In the genomic region with DNA sequence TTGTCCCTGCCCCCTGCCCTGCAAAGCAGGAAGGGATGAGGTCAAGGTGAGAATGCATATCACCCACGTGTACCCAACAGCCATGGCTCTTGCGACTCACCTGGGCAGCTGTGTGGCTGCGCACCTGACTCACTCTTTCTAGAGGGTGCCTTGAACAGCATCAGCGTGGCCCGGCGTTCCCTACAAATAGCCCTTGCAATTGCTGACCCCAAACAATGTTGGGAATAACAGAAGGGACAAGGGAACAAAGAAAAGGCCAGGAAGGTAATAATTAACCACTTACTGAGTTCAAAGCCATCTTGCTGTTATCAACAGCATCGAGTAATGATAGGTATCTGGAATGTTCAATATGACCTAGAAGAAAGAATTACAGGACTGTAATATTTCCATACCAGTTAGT, we compare ENCODE assay signal across 23 cellular contexts. TPM values are rescaled to one million over a fixed set of nuclear protein-coding genes. Genes with fewer than 3 reads are reported as not detected.
"Had no signal": no experiment of that assay in that cellular context is flagged by ENCODE, and none has a peak within 500 bp of the region (broad histone marks: within the 10 kb centered on the region; RNA-seq: fewer than 3 reads in every experiment).

No MANE protein-coding gene starts in this region.

- H3K27ac Mint-ChIP-seq: activated CD4-positive, alpha-beta T cell treated with anti-CD3 and anti-CD28 coated beads, Interleukin-2, amount 10 ng/mL, durations not matched to agents 7 days and 5 days; activated CD8-positive, alpha-beta memory T cell treated with anti-CD3 and anti-CD28 coated beads, Interleukin-2, amount 10 ng/mL, durations not matched to agents 7 days and 5 days; activated CD8-positive, alpha-beta T cell treated with anti-CD3 and anti-CD28 coated beads for 36 hours; activated naive CD4-positive, alpha-beta T cell treated with anti-CD3 and anti-CD28 coated beads, Interleukin-2, amount 50 U/mL, for 24 hours; natural killer cell treated with Interleukin-12 subunit alpha and Interleukin-12 subunit beta and Interleukin-15 and Interleukin-18, amount 100 ng/mL, for 72 hours; T-cell; T-helper 2 cell treated with Interferon-gamma antibody and Interleukin-4, amounts not matched to agents 5 μg/mL and 100 μg/mL, for 36 hours had no signal

- ATAC-seq: activated CD8-positive, alpha-beta memory T cell treated with anti-CD3 and anti-CD28 coated beads, Interleukin-2, amount 10 ng/mL, durations not matched to agents 7 days and 5 days; activated CD8-positive, alpha-beta T cell treated with anti-CD3 and anti-CD28 coated beads for 36 hours; gastrocnemius medialis; T-cell had no signal

- H3K27ac ChIP-seq: ascending aorta, esophagus squamous epithelium, gastrocnemius medialis, spleen, tibial nerve, WERI-Rb-1 had no signal

- H3K4me3 ChIP-seq: ascending aorta, esophagus squamous epithelium, gastrocnemius medialis, lung, spleen, tibial nerve had no signal

- H3K36me3 ChIP-seq: ascending aorta, gastrocnemius medialis, spleen, tibial nerve, WERI-Rb-1 had no signal

- H3K4me1 Mint-ChIP-seq: activated CD4-positive, alpha-beta T cell treated with anti-CD3 and anti-CD28 coated beads, Interleukin-2, amount 10 ng/mL, durations not matched to agents 7 days and 5 days; activated CD8-positive, alpha-beta memory T cell treated with anti-CD3 and anti-CD28 coated beads, Interleukin-2, amount 10 ng/mL, durations not matched to agents 7 days and 5 days; activated naive CD4-positive, alpha-beta T cell treated with anti-CD3 and anti-CD28 coated beads, Interleukin-2, amount 50 U/mL, for 24 hours; T-cell had no signal

- DNase-seq: activated CD4-positive, alpha-beta T cell treated with anti-CD3 and anti-CD28 coated beads, Interleukin-2, amount 10 ng/mL, durations not matched to agents 7 days and 5 days; activated CD4-positive, CD25-positive, alpha-beta regulatory T cell treated with anti-CD3 and anti-CD28 coated beads, Interleukin-2, amount 50 U/mL, for 72 hours; activated CD8-positive, alpha-beta memory T cell treated with anti-CD3 and anti-CD28 coated beads, Interleukin-2, amount 10 ng/mL, durations not matched to agents 7 days and 5 days; activated CD8-positive, alpha-beta T cell treated with anti-CD3 and anti-CD28 coated beads for 36 hours; activated gamma-delta T cell treated with Interleukin-2 at 50 U/mL for 16 hours; activated T-cell treated with anti-CD3 and anti-CD28 coated beads for 4 hours; central memory CD4-positive, alpha-beta T cell; dermis blood vessel endothelial cell; esophagus squamous epithelium; gastrocnemius medialis; nucleus accumbens; spleen; stimulated activated CD4-positive, alpha-beta T cell treated with anti-CD3 and anti-CD28 coated beads, Interleukin-4, amount 100 ng/mL, for 1 hour; stimulated activated naive CD4-positive, alpha-beta T cell treated with Interleukin-2 at 50 U/mL for 16 hours; T-cell; WERI-Rb-1 had no signal

- H3K36me3 Mint-ChIP-seq: activated CD8-positive, alpha-beta memory T cell treated with anti-CD3 and anti-CD28 coated beads, Interleukin-2, amount 10 ng/mL, durations not matched to agents 7 days and 5 days; activated naive CD4-positive, alpha-beta T cell treated with anti-CD3 and anti-CD28 coated beads, Interleukin-2, amount 50 U/mL, for 24 hours; natural killer cell treated with Interleukin-12 subunit alpha and Interleukin-12 subunit beta and Interleukin-15 and Interleukin-18, amount 100 ng/mL, for 72 hours; T-cell had no signal

- H3K9me3 ChIP-seq: ascending aorta, esophagus squamous epithelium, gastrocnemius medialis, spleen, tibial nerve had no signal

- H3K9me3 Mint-ChIP-seq: activated CD4-positive, alpha-beta T cell treated with anti-CD3 and anti-CD28 coated beads, Interleukin-2, amount 10 ng/mL, durations not matched to agents 7 days and 5 days; activated CD8-positive, alpha-beta T cell treated with anti-CD3 and anti-CD28 coated beads for 36 hours; activated naive CD4-positive, alpha-beta T cell treated with anti-CD3 and anti-CD28 coated beads, Interleukin-2, amount 50 U/mL, for 24 hours; natural killer cell treated with Interleukin-12 subunit alpha and Interleukin-12 subunit beta and Interleukin-15 and Interleukin-18, amount 100 ng/mL, for 72 hours; T-cell; T-helper 2 cell treated with Interferon-gamma antibody and Interleukin-4, amounts not matched to agents 5 μg/mL and 100 μg/mL, for 36 hours had no signal

- H3K4me1 ChIP-seq: ascending aorta, gastrocnemius medialis, spleen, tibial nerve had no signal

- H3K4me3 Mint-ChIP-seq: activated CD4-positive, alpha-beta T cell treated with anti-CD3 and anti-CD28 coated beads, Interleukin-2, amount 10 ng/mL, durations not matched to agents 7 days and 5 days; activated CD8-positive, alpha-beta memory T cell treated with anti-CD3 and anti-CD28 coated beads, Interleukin-2, amount 10 ng/mL, durations not matched to agents 7 days and 5 days; activated CD8-positive, alpha-beta T cell treated with anti-CD3 and anti-CD28 coated beads for 36 hours; activated naive CD4-positive, alpha-beta T cell treated with anti-CD3 and anti-CD28 coated beads, Interleukin-2, amount 50 U/mL, for 24 hours; natural killer cell treated with Interleukin-12 subunit alpha and Interleukin-12 subunit beta and Interleukin-15 and Interleukin-18, amount 100 ng/mL, for 72 hours; T-cell; T-helper 2 cell treated with Interferon-gamma antibody and Interleukin-4, amounts not matched to agents 5 μg/mL and 100 μg/mL, for 36 hours had no signal

- H3K27me3 ChIP-seq: ascending aorta had no signal

RNA-seq across cellular contexts. Expression of gene TMPRSS2, which starts 10.1 kb away (rescaled TPM):
- total RNA-seq: activated CD4-positive, alpha-beta T cell treated with anti-CD3 and anti-CD28 coated beads, Interleukin-2, amount 10 ng/mL, durations not matched to agents 7 days and 5 days; activated CD8-positive, alpha-beta memory T cell treated with anti-CD3 and anti-CD28 coated beads, Interleukin-2, amount 10 ng/mL, durations not matched to agents 7 days and 5 days; activated CD8-positive, alpha-beta T cell treated with anti-CD3 and anti-CD28 coated beads for 36 hours; ascending aorta; dermis blood vessel endothelial cell; natural killer cell treated with Interleukin-12 subunit alpha and Interleukin-12 subunit beta and Interleukin-15 and Interleukin-18, amount 100 ng/mL, for 72 hours; tibial nerve had no signal
- polyA plus RNA-seq: keratinocyte had no signal
